19 cellular contexts compared by ENCODE assay signal in genomic region chr13:77545626-77546412, GRCh38. TPM values are rescaled to one million over a fixed set of nuclear protein-coding genes. Genes with fewer than 3 reads are reported as not detected.
"Had no signal": no experiment of that assay in that cellular context is flagged by ENCODE, and none has a peak within 500 bp of the region (broad histone marks: within the 10 kb centered on the region; RNA-seq: fewer than 3 reads in every experiment).

No MANE protein-coding gene starts in this region.

- H3K36me3 Mint-ChIP-seq: activated CD4-positive, alpha-beta memory T cell treated with anti-CD3 and anti-CD28 coated beads for 36 hours; activated naive CD4-positive, alpha-beta T cell treated with anti-CD3 and anti-CD28 coated beads, Interleukin-2, amount 50 U/mL, for 72 hours; brain had no signal

- H3K27me3 ChIP-seq: uterus had no signal

- H3K27ac Mint-ChIP-seq: activated CD4-positive, alpha-beta memory T cell treated with anti-CD3 and anti-CD28 coated beads for 36 hours; activated naive CD4-positive, alpha-beta T cell treated with anti-CD3 and anti-CD28 coated beads, Interleukin-2, amount 50 U/mL, for 72 hours; naive thymus-derived CD4-positive, alpha-beta T cell had no signal

- H3K4me3 Mint-ChIP-seq: activated CD4-positive, alpha-beta memory T cell treated with anti-CD3 and anti-CD28 coated beads for 36 hours; activated T-cell treated with anti-CD3 and anti-CD28 coated beads, Interleukin-2, amount 50 U/mL, for 4 hours; naive thymus-derived CD4-positive, alpha-beta T cell; stimulated activated naive CD8-positive, alpha-beta T cell treated with anti-CD3 and anti-CD28 coated beads, Interleukin-15, amount 100 ng/mL, for 72 hours had no signal

- H3K36me3 ChIP-seq: thoracic aorta, uterus had no signal

- H3K27ac ChIP-seq: parathyroid adenoma, thoracic aorta, uterus had no signal

- H3K27me3 Mint-ChIP-seq: activated CD4-positive, alpha-beta memory T cell treated with anti-CD3 and anti-CD28 coated beads for 36 hours had no signal

- ATAC-seq: activated naive CD4-positive, alpha-beta T cell treated with anti-CD3 and anti-CD28 coated beads, Interleukin-2, amount 50 U/mL, for 72 hours; activated T-cell treated with anti-CD3 and anti-CD28 coated beads, Interleukin-2, amount 50 U/mL, for 4 hours; naive thymus-derived CD4-positive, alpha-beta T cell; stimulated activated naive CD8-positive, alpha-beta T cell treated with anti-CD3 and anti-CD28 coated beads, Interleukin-15, amount 100 ng/mL, for 72 hours had no signal

- H3K4me1 ChIP-seq: parathyroid adenoma, uterus had no signal

- H3K9me3 ChIP-seq: thoracic aorta, uterus had no signal

- DNase-seq: activated CD4-positive, alpha-beta memory T cell treated with anti-CD3 and anti-CD28 coated beads for 36 hours; activated CD4-positive, alpha-beta T cell treated with anti-CD3 and anti-CD28 coated beads for 1 hour; activated effector memory CD4-positive, alpha-beta T cell treated with anti-CD3 and anti-CD28 coated beads, Interleukin-2, amount 50 U/mL, for 16 hours; activated T-cell treated with anti-CD3 and anti-CD28 coated beads, Interleukin-2, amount 50 U/mL, for 4 hours; cerebellar nuclear complex; dermis blood vessel endothelial cell; hypothalamus; naive thymus-derived CD4-positive, alpha-beta T cell; stimulated activated CD4-positive, alpha-beta T cell treated with anti-CD3 and anti-CD28 coated beads, Interleukin-15, amount 100 ng/mL, for 24 hours; stimulated activated CD4-positive, alpha-beta T cell treated with anti-CD3 and anti-CD28 coated beads, Interleukin-4, amount 100 ng/mL, for 24 hours; stimulated activated naive CD8-positive, alpha-beta T cell treated with anti-CD3 and anti-CD28 coated beads, Interleukin-15, amount 100 ng/mL, for 72 hours; uterus had no signal

- H3K9me3 Mint-ChIP-seq: activated CD4-positive, alpha-beta memory T cell treated with anti-CD3 and anti-CD28 coated beads for 36 hours; activated naive CD4-positive, alpha-beta T cell treated with anti-CD3 and anti-CD28 coated beads, Interleukin-2, amount 50 U/mL, for 72 hours; activated T-cell treated with anti-CD3 and anti-CD28 coated beads, Interleukin-2, amount 50 U/mL, for 4 hours; naive thymus-derived CD4-positive, alpha-beta T cell; stimulated activated naive CD8-positive, alpha-beta T cell treated with anti-CD3 and anti-CD28 coated beads, Interleukin-15, amount 100 ng/mL, for 72 hours had no signal

- H3K4me3 ChIP-seq: lung, thoracic aorta, uterus had no signal

- H3K4me1 Mint-ChIP-seq: stimulated activated naive CD8-positive, alpha-beta T cell treated with anti-CD3 and anti-CD28 coated beads, Interleukin-15, amount 100 ng/mL, for 72 hours had no signal

RNA-seq across cellular contexts. Expression of gene SCEL, which starts 10.3 kb away (rescaled TPM):
- total RNA-seq: activated CD4-positive, alpha-beta memory T cell treated with anti-CD3 and anti-CD28 coated beads for 36 hours; activated naive CD4-positive, alpha-beta T cell treated with anti-CD3 and anti-CD28 coated beads, Interleukin-2, amount 50 U/mL, for 72 hours; activated T-cell treated with anti-CD3 and anti-CD28 coated beads, Interleukin-2, amount 50 U/mL, for 4 hours; mononuclear cell; naive thymus-derived CD4-positive, alpha-beta T cell; skeletal muscle tissue had no signal
- polyA plus RNA-seq: naive thymus-derived CD4-positive, alpha-beta T cell had no signal
